ENCODE assay signal across 36 cellular contexts in genomic region chr19:18144361-18144760, GRCh38. TPM values are rescaled to one million over a fixed set of nuclear protein-coding genes. Genes with fewer than 3 reads are reported as not detected.
"Had no signal": no experiment of that assay in that cellular context is flagged by ENCODE, and none has a peak within 500 bp of the region (broad histone marks: within the 10 kb centered on the region; RNA-seq: fewer than 3 reads in every experiment).

No MANE protein-coding gene starts in this region.

- H3K4me3 Mint-ChIP-seq: activated CD4-positive, alpha-beta memory T cell treated with anti-CD3 and anti-CD28 coated beads, Interleukin-2, amount 10 ng/mL, durations not matched to agents 7 days and 5 days; activated CD4-positive, alpha-beta T cell treated with anti-CD3 and anti-CD28 coated beads for 36 hours; activated CD4-positive, alpha-beta T cell treated with anti-CD3 and anti-CD28 coated beads, Interleukin-2, amount 10 ng/mL, durations not matched to agents 7 days and 5 days; activated CD8-positive, alpha-beta memory T cell treated with anti-CD3 and anti-CD28 coated beads, Interleukin-2, amount 10 ng/mL, durations not matched to agents 7 days and 5 days; activated CD8-positive, alpha-beta T cell treated with anti-CD3 and anti-CD28 coated beads, Interleukin-2, amount 10 ng/mL, durations not matched to agents 7 days and 5 days; activated naive CD8-positive, alpha-beta T cell; activated naive CD8-positive, alpha-beta T cell treated with anti-CD3 and anti-CD28 coated beads, Interleukin-2, amount 10 ng/mL, durations not matched to agents 7 days and 5 days; activated naive CD8-positive, alpha-beta T cell treated with anti-CD3 and anti-CD28 coated beads, Interleukin-2, amount 50 U/mL, for 24 hours; activated T-cell treated with anti-CD3 and anti-CD28 coated beads, Interleukin-2, amount 50 U/mL, for 24 hours; brain; central memory CD8-positive, alpha-beta T cell; T-helper 1 cell treated with Interleukin-12 subunit alpha and Interleukin-12 subunit beta and Interleukin-4 antibody, amounts not matched to agents 30 μg/mL and 1 μg/mL, for 36 hours; T-helper 2 cell treated with Interferon-gamma antibody and Interleukin-4, amounts not matched to agents 5 μg/mL and 100 μg/mL, for 36 hours had no signal

- H3K27ac Mint-ChIP-seq: activated CD4-positive, alpha-beta memory T cell treated with anti-CD3 and anti-CD28 coated beads, Interleukin-2, amount 10 ng/mL, durations not matched to agents 7 days and 5 days; activated CD4-positive, alpha-beta T cell treated with anti-CD3 and anti-CD28 coated beads for 36 hours; activated CD8-positive, alpha-beta memory T cell treated with anti-CD3 and anti-CD28 coated beads, Interleukin-2, amount 10 ng/mL, durations not matched to agents 7 days and 5 days; activated CD8-positive, alpha-beta T cell treated with anti-CD3 and anti-CD28 coated beads, Interleukin-2, amount 10 ng/mL, durations not matched to agents 7 days and 5 days; activated naive CD8-positive, alpha-beta T cell; activated naive CD8-positive, alpha-beta T cell treated with anti-CD3 and anti-CD28 coated beads, Interleukin-2, amount 10 ng/mL, durations not matched to agents 7 days and 5 days; activated naive CD8-positive, alpha-beta T cell treated with anti-CD3 and anti-CD28 coated beads, Interleukin-2, amount 50 U/mL, for 24 hours; activated T-cell treated with anti-CD3 and anti-CD28 coated beads, Interleukin-2, amount 50 U/mL, for 24 hours; activated T-helper 2 cell treated with anti-CD3 and anti-CD28 coated beads, Interferon-gamma antibody, Interleukin-2, Interleukin-4, amounts not matched to agents 10 μg/mL and 5 μg/mL and 100 μg/mL, durations not matched to agents 14 hours and 24 hours and 36 hours; brain; T-helper 1 cell treated with Interleukin-12 subunit alpha and Interleukin-12 subunit beta and Interleukin-4 antibody, amounts not matched to agents 30 μg/mL and 1 μg/mL, for 36 hours; T-helper 2 cell treated with Interferon-gamma antibody and Interleukin-4, amounts not matched to agents 5 μg/mL and 100 μg/mL, for 36 hours had no signal

- DNase-seq: activated CD4-positive, alpha-beta memory T cell treated with anti-CD3 and anti-CD28 coated beads, Interleukin-2, amount 10 ng/mL, durations not matched to agents 7 days and 5 days; activated CD4-positive, alpha-beta T cell treated with anti-CD3 and anti-CD28 coated beads for 1 hour; activated CD4-positive, alpha-beta T cell treated with anti-CD3 and anti-CD28 coated beads for 36 hours; activated CD4-positive, alpha-beta T cell treated with anti-CD3 and anti-CD28 coated beads for 48 hours; activated CD4-positive, alpha-beta T cell treated with anti-CD3 and anti-CD28 coated beads, Interleukin-2, amount 10 ng/mL, durations not matched to agents 7 days and 5 days; activated CD4-positive, alpha-beta T cell treated with anti-CD3 and anti-CD28 coated beads, Interleukin-2, amount 50 U/mL, for 48 hours; activated CD4-positive, CD25-positive, alpha-beta regulatory T cell; activated CD8-positive, alpha-beta memory T cell treated with anti-CD3 and anti-CD28 coated beads for 24 hours; activated CD8-positive, alpha-beta memory T cell treated with anti-CD3 and anti-CD28 coated beads, Interleukin-2, amount 10 ng/mL, durations not matched to agents 7 days and 5 days; activated CD8-positive, alpha-beta memory T cell treated with anti-CD3 and anti-CD28 coated beads, Interleukin-2, amount 50 U/mL, for 48 hours; activated CD8-positive, alpha-beta T cell treated with anti-CD3 and anti-CD28 coated beads, Interleukin-2, amount 10 ng/mL, durations not matched to agents 7 days and 5 days; activated effector memory CD4-positive, alpha-beta T cell treated with Interleukin-2 at 50 U/mL for 16 hours; activated gamma-delta T cell; activated naive CD4-positive, alpha-beta T cell treated with Interleukin-2 at 50 U/mL for 16 hours; activated naive CD8-positive, alpha-beta T cell treated with anti-CD3 and anti-CD28 coated beads, Interleukin-2, amount 10 ng/mL, durations not matched to agents 7 days and 5 days; activated naive CD8-positive, alpha-beta T cell treated with anti-CD3 and anti-CD28 coated beads, Interleukin-2, amount 50 U/mL, for 24 hours; activated T-cell treated with anti-CD3 and anti-CD28 coated beads, Interleukin-2, amount 50 U/mL, for 24 hours; activated T-cell treated with anti-CD3 and anti-CD28 coated beads, Interleukin-2, amount 50 U/mL, for 48 hours; amygdala; anterior cingulate cortex; caudate nucleus; cerebellar nuclear complex; SW 1271; T-helper 1 cell; T-helper 2 cell; T-helper 9 cell had no signal

- H3K4me1 Mint-ChIP-seq: activated CD4-positive, alpha-beta T cell treated with anti-CD3 and anti-CD28 coated beads for 36 hours; activated CD4-positive, alpha-beta T cell treated with anti-CD3 and anti-CD28 coated beads, Interleukin-2, amount 10 ng/mL, durations not matched to agents 7 days and 5 days; activated naive CD8-positive, alpha-beta T cell treated with anti-CD3 and anti-CD28 coated beads, Interleukin-2, amount 10 ng/mL, durations not matched to agents 7 days and 5 days; activated naive CD8-positive, alpha-beta T cell treated with anti-CD3 and anti-CD28 coated beads, Interleukin-2, amount 50 U/mL, for 24 hours; brain had no signal

- ATAC-seq: activated CD4-positive, alpha-beta T cell treated with anti-CD3 and anti-CD28 coated beads for 36 hours; activated CD4-positive, CD25-positive, alpha-beta regulatory T cell treated with anti-CD3 and anti-CD28 coated beads, Interleukin-2, amount 50 U/mL, for 24 hours; activated CD8-positive, alpha-beta memory T cell treated with anti-CD3 and anti-CD28 coated beads, Interleukin-2, amount 10 ng/mL, durations not matched to agents 7 days and 5 days; activated CD8-positive, alpha-beta T cell treated with anti-CD3 and anti-CD28 coated beads, Interleukin-2, amount 10 ng/mL, durations not matched to agents 7 days and 5 days; activated naive CD8-positive, alpha-beta T cell treated with anti-CD3 and anti-CD28 coated beads, Interleukin-2, amount 50 U/mL, for 24 hours had no signal

- H3K27ac ChIP-seq: ascending aorta, cardiac muscle cell, VCaP had no signal

- H3K27me3 Mint-ChIP-seq: activated CD4-positive, alpha-beta memory T cell treated with anti-CD3 and anti-CD28 coated beads, Interleukin-2, amount 10 ng/mL, durations not matched to agents 7 days and 5 days; activated CD4-positive, alpha-beta T cell treated with anti-CD3 and anti-CD28 coated beads for 36 hours; activated CD4-positive, alpha-beta T cell treated with anti-CD3 and anti-CD28 coated beads, Interleukin-2, amount 10 ng/mL, durations not matched to agents 7 days and 5 days; activated CD8-positive, alpha-beta memory T cell treated with anti-CD3 and anti-CD28 coated beads, Interleukin-2, amount 10 ng/mL, durations not matched to agents 7 days and 5 days; activated naive CD8-positive, alpha-beta T cell; activated naive CD8-positive, alpha-beta T cell treated with anti-CD3 and anti-CD28 coated beads, Interleukin-2, amount 10 ng/mL, durations not matched to agents 7 days and 5 days; activated naive CD8-positive, alpha-beta T cell treated with anti-CD3 and anti-CD28 coated beads, Interleukin-2, amount 50 U/mL, for 24 hours; activated T-cell treated with anti-CD3 and anti-CD28 coated beads, Interleukin-2, amount 50 U/mL, for 24 hours; brain; central memory CD8-positive, alpha-beta T cell had no signal

- H3K4me3 ChIP-seq: ascending aorta, cardiac muscle cell had no signal

- H3K27me3 ChIP-seq: ascending aorta, cardiac muscle cell had no signal

- H3K9me3 Mint-ChIP-seq: activated CD4-positive, alpha-beta memory T cell treated with anti-CD3 and anti-CD28 coated beads, Interleukin-2, amount 10 ng/mL, durations not matched to agents 7 days and 5 days; activated CD4-positive, alpha-beta T cell treated with anti-CD3 and anti-CD28 coated beads, Interleukin-2, amount 10 ng/mL, durations not matched to agents 7 days and 5 days; activated naive CD8-positive, alpha-beta T cell treated with anti-CD3 and anti-CD28 coated beads, Interleukin-2, amount 10 ng/mL, durations not matched to agents 7 days and 5 days; activated naive CD8-positive, alpha-beta T cell treated with anti-CD3 and anti-CD28 coated beads, Interleukin-2, amount 50 U/mL, for 24 hours; activated T-cell treated with anti-CD3 and anti-CD28 coated beads, Interleukin-2, amount 50 U/mL, for 24 hours; activated T-helper 2 cell treated with anti-CD3 and anti-CD28 coated beads, Interferon-gamma antibody, Interleukin-2, Interleukin-4, amounts not matched to agents 10 μg/mL and 5 μg/mL and 100 μg/mL, durations not matched to agents 14 hours and 24 hours and 36 hours; brain; central memory CD8-positive, alpha-beta T cell; T-helper 1 cell treated with Interleukin-12 subunit alpha and Interleukin-12 subunit beta and Interleukin-4 antibody, amounts not matched to agents 30 μg/mL and 1 μg/mL, for 36 hours; T-helper 2 cell treated with Interferon-gamma antibody and Interleukin-4, amounts not matched to agents 5 μg/mL and 100 μg/mL, for 36 hours had no signal

- H3K4me1 ChIP-seq: ascending aorta had no signal

- H3K9me3 ChIP-seq: ascending aorta had no signal

RNA-seq across cellular contexts. Expression of gene IFI30, which starts 29.3 kb away (rescaled TPM):
- polyA plus RNA-seq: cardiac muscle cell had no signal

RNA-seq across cellular contexts. Expression of gene IL12RB1, which starts 57.6 kb away (rescaled TPM):
- total RNA-seq: cardiac muscle cell had no signal
- polyA plus RNA-seq: cardiac muscle cell had no signal
